In the genomic region with DNA sequence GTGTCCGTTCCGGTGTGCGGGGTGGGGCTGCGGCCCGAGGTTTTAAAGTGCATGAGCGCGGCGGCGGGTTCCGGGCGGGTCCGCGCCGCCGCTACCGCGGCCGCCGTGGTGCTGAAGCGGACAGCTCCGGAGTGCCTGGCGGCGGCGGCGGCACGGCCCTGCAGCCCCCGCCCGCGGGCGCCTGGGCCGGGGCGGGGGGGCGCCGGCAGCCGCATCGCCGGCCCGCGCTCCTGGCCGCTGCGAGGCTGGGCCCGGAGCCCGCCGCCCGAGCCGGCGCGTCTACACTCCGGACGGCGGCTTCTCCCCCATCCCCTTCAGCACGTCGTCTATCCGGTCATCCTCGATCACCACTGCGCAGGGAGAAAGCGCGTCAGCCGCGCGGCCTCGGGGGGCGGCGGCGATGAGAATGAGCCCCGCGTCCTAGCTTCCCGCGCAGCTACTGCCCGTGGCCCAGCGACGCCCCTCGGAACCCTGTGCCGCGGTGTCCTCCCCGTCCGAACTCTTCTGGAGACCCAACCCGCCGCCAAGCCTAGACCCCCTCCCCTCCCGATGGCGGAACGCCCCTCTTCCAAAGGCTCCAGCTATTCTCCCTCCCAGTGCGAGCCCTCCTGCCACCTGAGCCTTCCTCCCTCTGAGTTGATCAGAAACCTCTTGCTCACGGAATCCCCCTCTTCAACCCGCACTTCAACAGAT, we compare ENCODE assay signal across 1 cellular context.
A peak's percentile ranks its signal among the peaks of the same experiment; 100 is the strongest.
TF ChIP-seq lines count a peak whose summit lies in the region.

No MANE protein-coding gene starts in this region.

TF ChIP-seq in K562, 482 proteins besides CTCF, POLR2A, EP300 and RAD21 (continued from another document):
- TF ChIP-seq RAD51 (IDR thresholded peaks at IDR 0.05; ENCODE audit: borderline replicate concordance, low read depth) (no peak), ZSCAN29 (IDR thresholded peaks at IDR 0.05) (0 out of 2 replicates have a peak, but pooled peaks have one; percentile 22), SMARCC2 (IDR thresholded peaks at IDR 0.05; ENCODE audit: low read depth) (no peak), RB1 (IDR thresholded peaks at IDR 0.05; ENCODE audit: low read depth) (peak; percentile 32; the same call in 1 of the 2 replicates), TEAD2 (tag; IDR thresholded peaks at IDR 0.05) (no peak), RBFOX2 (IDR thresholded peaks at IDR 0.05; ENCODE audit: low read depth, low read length) (no peak), POLR2G (IDR thresholded peaks at IDR 0.05; ENCODE audit: low read depth, low read length) (peak; percentile 34; the same call in 1 of the 2 replicates), PCBP1 (IDR thresholded peaks at IDR 0.05; ENCODE audit: low read depth, low read length, poor library complexity, severe bottlenecking) (peak; percentile 28), ARNT (IDR thresholded peaks at IDR 0.05) (no peak), RBM17 (IDR thresholded peaks at IDR 0.05; ENCODE audit: borderline replicate concordance, low read depth, low read length) (no peak), SNIP1 (IDR thresholded peaks at IDR 0.05; ENCODE audit: low read depth) (no peak), PHF21A (IDR thresholded peaks at IDR 0.05; ENCODE audit: borderline replicate concordance, low read depth) (no peak), U2AF2 (optimal IDR thresholded peaks at IDR 0.05; ENCODE audit: low read depth, low read length) (no peak), EHMT2 (IDR thresholded peaks at IDR 0.05) (0 out of 2 replicates have a peak, but pooled peaks have one; percentile 6), ZNF253 (CRISPR knock-in tag; conservative IDR thresholded peaks at IDR 0.05) (no peak), GTF2F1 (IDR thresholded peaks at IDR 0.05; ENCODE audit: low read depth, low read length) (no peak), NR2F6 (CRISPR knock-in tag; IDR thresholded peaks at IDR 0.05) (no peak), NRF1 (conservative IDR thresholded peaks at IDR 0.05 in 1 of 2, IDR thresholded peaks at IDR 0.05 in 1 of 2) (peak; percentile 57 to 64; a peak in 3 of 4 replicates), ZNF780A (CRISPR knock-in tag; IDR thresholded peaks at IDR 0.05) (no peak), POLR3A (IDR thresholded peaks at IDR 0.05; ENCODE audit: borderline replicate concordance, extremely low read depth, insufficient read depth, insufficient read length) (no peak), SMAD4 (CRISPR knock-in tag; conservative IDR thresholded peaks at IDR 0.05) (0 out of 2 replicates have a peak, but pooled peaks have one; percentile 5), MTA1 (IDR thresholded peaks at IDR 0.05; ENCODE audit: borderline replicate concordance) (no peak), TOE1 (IDR thresholded peaks at IDR 0.05; ENCODE audit: borderline replicate concordance) (no peak), TOE1 (CRISPR knock-in tag; IDR thresholded peaks at IDR 0.05; ENCODE audit: borderline replicate concordance, low read depth) (no peak)
- TF ChIP-seq, protein P1, sequence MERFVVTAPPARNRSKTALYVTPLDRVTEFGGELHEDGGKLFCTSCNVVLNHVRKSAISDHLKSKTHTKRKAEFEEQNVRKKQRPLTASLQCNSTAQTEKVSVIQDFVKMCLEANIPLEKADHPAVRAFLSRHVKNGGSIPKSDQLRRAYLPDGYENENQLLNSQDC (CRISPR knock-in tag; IDR thresholded peaks at IDR 0.05) = no peak
- TF ChIP-seq, protein P2, sequence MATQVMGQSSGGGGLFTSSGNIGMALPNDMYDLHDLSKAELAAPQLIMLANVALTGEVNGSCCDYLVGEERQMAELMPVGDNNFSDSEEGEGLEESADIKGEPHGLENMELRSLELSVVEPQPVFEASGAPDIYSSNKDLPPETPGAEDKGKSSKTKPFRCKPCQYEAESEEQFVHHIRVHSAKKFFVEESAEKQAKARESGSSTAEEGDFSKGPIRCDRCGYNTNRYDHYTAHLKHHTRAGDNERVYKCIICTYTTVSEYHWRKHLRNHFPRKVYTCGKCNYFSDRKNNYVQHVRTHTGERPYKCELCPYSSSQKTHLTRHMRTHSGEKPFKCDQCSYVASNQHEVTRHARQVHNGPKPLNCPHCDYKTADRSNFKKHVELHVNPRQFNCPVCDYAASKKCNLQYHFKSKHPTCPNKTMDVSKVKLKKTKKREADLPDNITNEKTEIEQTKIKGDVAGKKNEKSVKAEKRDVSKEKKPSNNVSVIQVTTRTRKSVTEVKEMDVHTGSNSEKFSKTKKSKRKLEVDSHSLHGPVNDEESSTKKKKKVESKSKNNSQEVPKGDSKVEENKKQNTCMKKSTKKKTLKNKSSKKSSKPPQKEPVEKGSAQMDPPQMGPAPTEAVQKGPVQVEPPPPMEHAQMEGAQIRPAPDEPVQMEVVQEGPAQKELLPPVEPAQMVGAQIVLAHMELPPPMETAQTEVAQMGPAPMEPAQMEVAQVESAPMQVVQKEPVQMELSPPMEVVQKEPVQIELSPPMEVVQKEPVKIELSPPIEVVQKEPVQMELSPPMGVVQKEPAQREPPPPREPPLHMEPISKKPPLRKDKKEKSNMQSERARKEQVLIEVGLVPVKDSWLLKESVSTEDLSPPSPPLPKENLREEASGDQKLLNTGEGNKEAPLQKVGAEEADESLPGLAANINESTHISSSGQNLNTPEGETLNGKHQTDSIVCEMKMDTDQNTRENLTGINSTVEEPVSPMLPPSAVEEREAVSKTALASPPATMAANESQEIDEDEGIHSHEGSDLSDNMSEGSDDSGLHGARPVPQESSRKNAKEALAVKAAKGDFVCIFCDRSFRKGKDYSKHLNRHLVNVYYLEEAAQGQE (CRISPR knock-in tag; IDR thresholded peaks at IDR 0.05; ENCODE audit: low read depth) = peak; percentile 90
